In genomic region chr11:124673333-124674167, GRCh38 we compare ENCODE assay signal across 8 cellular contexts. TPM values are rescaled to one million over a fixed set of nuclear protein-coding genes. Genes with fewer than 3 reads are reported as not detected.
DNase-seq lines count a peak whose midpoint lies in the region; ATAC-seq and TF ChIP-seq lines count a peak whose summit lies in the region.

Gene SIAE, minus strand, starts transcription at chr11:124673739. Its CDS starts 31 bp downstream, at chr11:124673708.
Gene SPA17, plus strand, starts transcription at chr11:124673904. Its CDS starts 1,361 bp downstream, at chr11:124675265.

- TF ChIP-seq CTCF in GM06990 (IDR thresholded peaks at IDR 0.05; ENCODE audit: insufficient read depth, low read length, poor library complexity, severe bottlenecking) (no peak), glutamatergic neuron (IDR thresholded peaks at IDR 0.05; ENCODE audit: partially characterized antibody, unreplicated experiment) (no peak), omental fat pad (IDR thresholded peaks at IDR 0.05) (no peak), testis (IDR thresholded peaks at IDR 0.05) (no peak)

- ATAC-seq in activated naive CD8-positive, alpha-beta T cell treated with anti-CD3 and anti-CD28 coated beads, Interleukin-2, amount 10 ng/mL, durations not matched to agents 7 days and 5 days (ENCODE audit: low read depth) = peak; percentile 90
- peak; percentile 99 for ATAC-seq in omental fat pad (ENCODE audit: low FRiP score)

- DNase-seq in GM06990 (ENCODE audit: extremely low read depth, insufficient read length) (peak; percentile 91), HEK293T (ENCODE audit: extremely low spot score) (peak; percentile 97), NAMALWA (ENCODE audit: low spot score) (peak; percentile 91), SKM-1 treated with dmso at 0.1 percent for 144 hours (lab: John Stamatoyannopoulos, UW; ENCODE audit: unreplicated experiment) (peak; percentile 80), glutamatergic neuron (peak; percentile 96), omental fat pad (ENCODE audit: low spot score) (peak; percentile 83), testis (peak; percentile 96)
- peak; percentile 89 for DNase-seq in activated naive CD8-positive, alpha-beta T cell treated with anti-CD3 and anti-CD28 coated beads, Interleukin-2, amount 10 ng/mL, durations not matched to agents 7 days and 5 days

- H3K27ac ChIP-seq in testis = peak within 1 kb of the TSS; percentile 55 to 61

- peak within 1 kb of the TSS; percentile 92 for H3K4me3 Mint-ChIP-seq in activated naive CD8-positive, alpha-beta T cell treated with anti-CD3 and anti-CD28 coated beads, Interleukin-2, amount 10 ng/mL, durations not matched to agents 7 days and 5 days
- H3K4me3 Mint-ChIP-seq in glutamatergic neuron (ENCODE audit: unreplicated experiment) = peak within 1 kb of the TSS; percentile 94

- H3K36me3 ChIP-seq in GM06990 (ENCODE audit: control insufficient read depth, insufficient read depth, low read length) (no peaks in the 10 kb centered on the region), testis (ENCODE audit: low read depth, missing control alignments) (no peaks in the 10 kb centered on the region)

- no peaks in the 10 kb centered on the region for H3K36me3 Mint-ChIP-seq in activated naive CD8-positive, alpha-beta T cell treated with anti-CD3 and anti-CD28 coated beads, Interleukin-2, amount 10 ng/mL, durations not matched to agents 7 days and 5 days
- H3K36me3 Mint-ChIP-seq in glutamatergic neuron (ENCODE audit: unreplicated experiment) = no peaks in the 10 kb centered on the region

- 1% methylated on average over 33 to 57 of the region's 58 CpGs for WGBS in testis, 2 donors

- H3K4me1 ChIP-seq in testis = no peaks in the 10 kb centered on the region

- POLR2A ChIA-PET in HEK293T (lab: Yijun Ruan, JAX) = interaction anchor here (0.6 to 1.8 kb wide), 12 partner anchors 10 to 203 kb away, joined by 3 to 8 read pairs (median 4); partner anchors contain the start of genes MSANTD2 and NRGN
- POLR2A ChIA-PET in activated naive CD8-positive, alpha-beta T cell treated with anti-CD3 and anti-CD28 coated beads, Interleukin-2, amount 10 ng/mL, durations not matched to agents 7 days and 5 days (lab: Charles Lee) = interaction anchor here (0.6 to 2.4 kb wide), 12 partner anchors 26 to 690 kb away, joined by 3 to 19 read pairs (median 3); partner anchors contain the start of genes CCDC15, MSANTD2 and NRGN

- H3K4me3 ChIP-seq in GM06990 (replicated peaks; ENCODE audit: low read depth, low read length) (peak within 1 kb of the TSS; percentile 85), testis (peak within 1 kb of the TSS; percentile 52 to 72)

- CTCF ChIA-PET in HEK293T (lab: Yijun Ruan, JAX) = interaction anchor here (0.6 to 0.8 kb wide), 2 partner anchors 119 to 551 kb away, joined by 3 read pairs; no protein-coding TSS in a partner anchor

- intact Hi-C loops in testis (cut with DNase I; ENCODE audit: low total_unique reads) = loop anchor here (10.0 kb wide), 1 partner anchor 91 kb away; the partner anchor contains the start of gene ESAM

- H3K27ac Mint-ChIP-seq in activated naive CD8-positive, alpha-beta T cell treated with anti-CD3 and anti-CD28 coated beads, Interleukin-2, amount 10 ng/mL, durations not matched to agents 7 days and 5 days = peak within 1 kb of the TSS; percentile 84
- H3K27ac Mint-ChIP-seq in glutamatergic neuron (ENCODE audit: unreplicated experiment) = peak within 1 kb of the TSS; percentile 89

- H3K27me3 ChIP-seq in GM06990 (replicated peaks; ENCODE audit: control insufficient read depth, insufficient read depth, low read length) (no peaks in the 10 kb centered on the region), testis (no peaks in the 10 kb centered on the region)

- H3K9me3 Mint-ChIP-seq in activated naive CD8-positive, alpha-beta T cell treated with anti-CD3 and anti-CD28 coated beads, Interleukin-2, amount 10 ng/mL, durations not matched to agents 7 days and 5 days = no peaks in the 10 kb centered on the region
- H3K9me3 Mint-ChIP-seq in glutamatergic neuron (ENCODE audit: unreplicated experiment) = peaks cover 5% of the 10 kb centered on the region

- no peak for TF ChIP-seq POLR2A in testis (IDR thresholded peaks at IDR 0.05)

- H3K9me3 ChIP-seq in testis = no peaks in the 10 kb centered on the region

- peaks cover 26% of the 10 kb centered on the region for H3K4me1 Mint-ChIP-seq in activated naive CD8-positive, alpha-beta T cell treated with anti-CD3 and anti-CD28 coated beads, Interleukin-2, amount 10 ng/mL, durations not matched to agents 7 days and 5 days
- no peaks in the 10 kb centered on the region for H3K4me1 Mint-ChIP-seq in glutamatergic neuron (ENCODE audit: low read depth, unreplicated experiment)

- no peaks in the 10 kb centered on the region for H3K27me3 Mint-ChIP-seq in activated naive CD8-positive, alpha-beta T cell treated with anti-CD3 and anti-CD28 coated beads, Interleukin-2, amount 10 ng/mL, durations not matched to agents 7 days and 5 days
- no peaks in the 10 kb centered on the region for H3K27me3 Mint-ChIP-seq in glutamatergic neuron (ENCODE audit: unreplicated experiment)

TF ChIP-seq in HEK293T, 16 proteins besides CTCF, POLR2A, EP300 and RAD21:
- TF ChIP-seq CTBP1 (IDR thresholded peaks at IDR 0.05; ENCODE audit: borderline replicate concordance) (no peak), ELF4 (IDR thresholded peaks at IDR 0.05) (no peak), SUZ12 (IDR thresholded peaks at IDR 0.05) (no peak), SP1 (IDR thresholded peaks at IDR 0.05) (peak; percentile 35; the same call in 1 of the 2 replicates), ZNF384 (IDR thresholded peaks at IDR 0.05) (peak; percentile 98), LEF1 (IDR thresholded peaks at IDR 0.05; ENCODE audit: borderline replicate concordance) (no peak), PKNOX1 (IDR thresholded peaks at IDR 0.05) (no peak)

RNA-seq across cellular contexts. Expression of gene SIAE, which starts in this region (rescaled TPM):
- 1 to 10 TPM; 4.4 to 5.2 TPM for total RNA-seq in activated naive CD8-positive, alpha-beta T cell treated with anti-CD3 and anti-CD28 coated beads, Interleukin-2, amount 10 ng/mL, durations not matched to agents 7 days and 5 days
- total RNA-seq in glutamatergic neuron (ENCODE audit: unreplicated experiment) = 4.5 TPM
- total RNA-seq in omental fat pad = 10 to 100 TPM; 14.7 to 24.9 (median 20.0) TPM
- 10 to 100 TPM; 14.5 to 16.1 TPM for total RNA-seq in testis
- polyA plus RNA-seq in testis (ENCODE audit: insufficient read depth, low read depth, low replicate concordance) = 15.3 TPM

RNA-seq across cellular contexts. Expression of gene SPA17, which starts in this region (rescaled TPM):
- 1 to 10 TPM; 1.5 to 3.0 TPM for total RNA-seq in activated naive CD8-positive, alpha-beta T cell treated with anti-CD3 and anti-CD28 coated beads, Interleukin-2, amount 10 ng/mL, durations not matched to agents 7 days and 5 days
- total RNA-seq in glutamatergic neuron (ENCODE audit: unreplicated experiment) (4.6 TPM), omental fat pad (1 to 10 TPM; 2.8 to 4.8 (median 4.3) TPM), testis (100 to 1,000 TPM in 1 of 2 donors, 10 to 100 TPM in 1; 97.5 to 170 TPM)
- polyA plus RNA-seq in testis (ENCODE audit: insufficient read depth, low read depth, low replicate concordance) = 405 TPM

Comparison
In these comparisons a context has a peak if more than half of its experiments do, and no peak if none do; other contexts are left out.
1. Peak in every context shown above with its lines: DNase-seq, ATAC-seq, H3K4me3 ChIP-seq and H3K27ac ChIP-seq.
2. RNA of gene SPA17 (total RNA-seq): 97.5 to 170 TPM in testis; 4.6 TPM in glutamatergic neuron (single experiment), 2.8 to 4.8 TPM in omental fat pad and 1.5 to 3.0 TPM in activated naive CD8-positive, alpha-beta T cell treated with anti-CD3 and anti-CD28 coated beads, Interleukin-2, amount 10 ng/mL, durations not matched to agents 7 days and 5 days; every median in the first group is over 10 times any median in the second.